Comparison of ENCODE assay signal across 8 cellular contexts in the genomic region with DNA sequence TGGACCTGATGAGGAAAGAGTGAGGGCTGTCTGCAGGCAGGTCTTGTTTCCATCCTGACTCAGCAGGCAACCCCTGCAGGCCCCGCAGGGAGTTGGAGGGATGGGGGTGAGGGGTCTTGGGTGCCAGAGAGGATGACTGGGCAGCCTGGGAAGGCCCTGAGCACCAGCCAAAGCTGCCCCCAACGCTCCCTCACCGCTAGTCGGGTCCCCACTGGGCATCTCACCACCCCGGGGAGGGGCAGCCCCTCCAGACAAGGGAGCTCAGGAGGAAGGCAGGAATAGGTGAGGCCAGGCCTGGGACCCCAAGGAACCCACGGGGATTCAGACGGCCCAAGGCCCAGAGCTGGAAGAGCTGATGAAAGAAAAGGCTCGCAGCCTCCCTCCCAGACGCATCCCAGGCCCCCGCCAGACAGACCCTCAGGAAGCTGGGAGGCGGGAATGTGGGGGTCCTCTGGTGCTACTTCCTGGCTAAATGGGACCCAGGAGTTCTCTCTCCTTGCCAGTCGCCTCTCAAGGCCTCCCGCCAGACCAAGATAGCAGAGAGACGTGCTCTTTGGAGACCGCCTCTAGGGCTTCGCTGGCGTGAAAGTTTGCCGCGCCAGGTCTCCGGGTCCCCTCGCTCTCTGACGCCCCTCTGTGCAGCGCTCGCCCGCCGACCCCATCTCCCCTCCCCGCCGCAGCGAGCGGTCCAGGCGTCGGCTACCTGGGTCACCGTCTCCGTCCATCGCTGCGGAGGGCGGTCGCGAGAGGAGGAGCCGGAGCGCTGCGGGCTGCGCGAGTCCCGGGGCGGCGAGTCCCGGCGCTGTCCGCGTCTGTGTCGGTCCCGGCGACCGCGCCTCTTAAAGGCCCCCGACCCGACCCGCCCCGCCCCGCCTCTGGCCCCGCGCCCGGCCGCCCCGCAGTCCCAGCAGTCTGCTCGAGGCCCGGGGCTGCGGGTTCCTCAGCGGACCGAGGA. TPM values are rescaled to one million over a fixed set of nuclear protein-coding genes. Genes with fewer than 3 reads are reported as not detected.
DNase-seq lines count a peak whose midpoint lies in the region; ATAC-seq and TF ChIP-seq lines count a peak whose summit lies in the region.

FBXO2 (minus strand) TSS at position 814 of the 955 bp plus-strand sequence; CDS start at position 725, 89 bp downstream.

- H3K27ac Mint-ChIP-seq in activated CD8-positive, alpha-beta memory T cell treated with anti-CD3 and anti-CD28 coated beads, Interleukin-2, amount 10 ng/mL, durations not matched to agents 7 days and 5 days, result no peak within 1 kb of the TSS

- H3K9me2 ChIP-seq in MM.1S (replicated peaks; ENCODE audit: insufficient read depth, low read length), result no peaks in the 10 kb centered on the region

- CTCF ChIA-PET in activated CD8-positive, alpha-beta memory T cell treated with anti-CD3 and anti-CD28 coated beads, Interleukin-2, amount 10 ng/mL, durations not matched to agents 7 days and 5 days (lab: Charles Lee), result interaction anchor here (0.5 to 9.6 kb wide), 5 partner anchors 10 to 69 kb away, joined by 3 to 214 read pairs (median 19); partner anchors contain the start of gene FBXO6

- H3K9me3 Mint-ChIP-seq in activated CD8-positive, alpha-beta memory T cell treated with anti-CD3 and anti-CD28 coated beads, Interleukin-2, amount 10 ng/mL, durations not matched to agents 7 days and 5 days (ENCODE audit: low read depth), result no peaks in the 10 kb centered on the region

- H3K4me1 Mint-ChIP-seq in activated CD8-positive, alpha-beta memory T cell treated with anti-CD3 and anti-CD28 coated beads, Interleukin-2, amount 10 ng/mL, durations not matched to agents 7 days and 5 days, result peaks cover 30% of the 10 kb centered on the region

- no peaks in the 10 kb centered on the region; the same call in 1 of the 2 replicates for H3F3A ChIP-seq in MM.1S (ENCODE audit: insufficient read depth, low read length)

- no peak for DNase-seq in activated CD8-positive, alpha-beta memory T cell treated with anti-CD3 and anti-CD28 coated beads, Interleukin-2, amount 10 ng/mL, durations not matched to agents 7 days and 5 days
- no peak for DNase-seq in activated CD8-positive, alpha-beta memory T cell treated with anti-CD3 and anti-CD28 coated beads for 24 hours
- no peak for DNase-seq in MM.1S
- peak; percentile 65 for DNase-seq in lower lobe of right lung
- peak; percentile 53 to 63 for DNase-seq in thyroid gland
- DNase-seq in putamen (ENCODE audit: low spot score), result no peak

- peaks cover 7% of the 10 kb centered on the region for H3K36me3 Mint-ChIP-seq in activated CD8-positive, alpha-beta memory T cell treated with anti-CD3 and anti-CD28 coated beads, Interleukin-2, amount 10 ng/mL, durations not matched to agents 7 days and 5 days

- H3K27me3 ChIP-seq in MM.1S (replicated peaks; ENCODE audit: insufficient read depth, low read length) (no peaks in the 10 kb centered on the region; the same call in 1 of the 2 replicates), lower lobe of right lung (ENCODE audit: low read depth) (peaks cover 11% of the 10 kb centered on the region), thyroid gland (no peaks in the 10 kb centered on the region)

- peak; percentile 6 for ATAC-seq in activated CD8-positive, alpha-beta memory T cell treated with anti-CD3 and anti-CD28 coated beads, Interleukin-2, amount 10 ng/mL, durations not matched to agents 7 days and 5 days
- ATAC-seq in lower lobe of right lung, result peak; percentile 60 to 73
- no peak for ATAC-seq in HG03280 (IDR thresholded peaks at IDR 0.05; ENCODE audit: unreplicated experiment)

- H3K9me3 ChIP-seq in MM.1S (replicated peaks; ENCODE audit: insufficient read depth, low read length) (no peaks in the 10 kb centered on the region), lower lobe of right lung (no peaks in the 10 kb centered on the region), thyroid gland (no peaks in the 10 kb centered on the region)

- TF ChIP-seq POLR2A in thyroid gland (IDR thresholded peaks at IDR 0.05), result peak in 1 of 2 donors; percentile 19

- H3K36me3 ChIP-seq in MM.1S (replicated peaks; ENCODE audit: insufficient read depth, low read length) (no peaks in the 10 kb centered on the region), lower lobe of right lung (peaks cover 4% of the 10 kb centered on the region), thyroid gland (peaks cover 0 to 3% of the 10 kb centered on the region in 2 donors)

- peak within 1 kb of the TSS; percentile 46; the same call in 1 of the 2 replicates for H3K9ac ChIP-seq in MM.1S (ENCODE audit: low read length)

- H3K27ac ChIP-seq in MM.1S (ENCODE audit: low read length) (no peak within 1 kb of the TSS), cingulate gyrus (ENCODE audit: low read depth, low read length) (peak within 1 kb of the TSS; percentile 72), lower lobe of right lung (peak within 1 kb of the TSS; percentile 73), thyroid gland (peak within 1 kb of the TSS; percentile 41 to 68 (median 64))

- H3K79me2 ChIP-seq in MM.1S (ENCODE audit: low read length), result no peaks in the 10 kb centered on the region

- peak within 1 kb of the TSS; percentile 63 for H3K4me3 Mint-ChIP-seq in activated CD8-positive, alpha-beta memory T cell treated with anti-CD3 and anti-CD28 coated beads, Interleukin-2, amount 10 ng/mL, durations not matched to agents 7 days and 5 days

- H4K20me1 ChIP-seq in MM.1S (ENCODE audit: insufficient read depth, low read length), result no peaks in the 10 kb centered on the region

- intact Hi-C loops in lower lobe of right lung (cut with DNase I), result no loop called here
- intact Hi-C loops in thyroid gland (cut with DNase I), result loop anchor here (10.0 kb wide), 1 partner anchor 151 kb away; the partner anchor contains the start of genes CLCN6 and MTHFR

- peak within 1 kb of the TSS; percentile 82 for H3K4me2 ChIP-seq in MM.1S (ENCODE audit: low read depth, low read length)

- no peak for TF ChIP-seq CTCF in MM.1S (IDR thresholded peaks at IDR 0.05; ENCODE audit: low read length)
- no peak for TF ChIP-seq CTCF in lower lobe of right lung (IDR thresholded peaks at IDR 0.05)
- TF ChIP-seq CTCF in thyroid gland (IDR thresholded peaks at IDR 0.05), result no peak

- peak within 1 kb of the TSS; percentile 78 for H3K4me3 ChIP-seq in MM.1S (ENCODE audit: low read length)
- peak within 1 kb of the TSS; percentile 68 for H3K4me3 ChIP-seq in lower lobe of right lung
- H3K4me3 ChIP-seq in thyroid gland (replicated peaks in 1 of 3), result peak within 1 kb of the TSS; percentile 26 to 85 (median 66)

- peak within 1 kb of the TSS; percentile 75 for H2AFZ ChIP-seq in MM.1S (ENCODE audit: low read length)

- WGBS in thyroid gland, 2 donors, result 31 to 78% methylated on average over 12 to 14 of the region's 71 CpGs

- H3K4me1 ChIP-seq in MM.1S (ENCODE audit: low read length), result peaks cover 15% of the 10 kb centered on the region
- H3K4me1 ChIP-seq in lower lobe of right lung, result peaks cover 33% of the 10 kb centered on the region
- H3K4me1 ChIP-seq in thyroid gland, result peaks cover 12 to 28% of the 10 kb centered on the region in 2 donors

- peaks cover 3% of the 10 kb centered on the region for H3K27me3 Mint-ChIP-seq in activated CD8-positive, alpha-beta memory T cell treated with anti-CD3 and anti-CD28 coated beads, Interleukin-2, amount 10 ng/mL, durations not matched to agents 7 days and 5 days

RNA-seq across cellular contexts. Expression of gene FBXO2, which starts in this region (rescaled TPM):
- total RNA-seq in activated CD8-positive, alpha-beta memory T cell treated with anti-CD3 and anti-CD28 coated beads, Interleukin-2, amount 10 ng/mL, durations not matched to agents 7 days and 5 days, result 1 to 10 TPM; 1.8 to 4.6 TPM
- total RNA-seq in lower lobe of right lung, result 13.4 TPM
- 1 to 10 TPM; 4.3 to 9.9 (median 6.7) TPM for total RNA-seq in thyroid gland

Comparison
In these comparisons a context has a peak if more than half of its experiments do, and no peak if none do; other contexts are left out.
1. DNase-seq: peak in lower lobe of right lung (single experiment) and thyroid gland (2 of 2); none in activated CD8-positive, alpha-beta memory T cell treated with anti-CD3 and anti-CD28 coated beads, Interleukin-2, amount 10 ng/mL, durations not matched to agents 7 days and 5 days (single experiment), activated CD8-positive, alpha-beta memory T cell treated with anti-CD3 and anti-CD28 coated beads for 24 hours (single experiment), MM.1S (single experiment) and putamen (single experiment).
2. Peak in every context shown above with its lines, with median percentiles within 50 percentile points of each other: H3K4me3 ChIP-seq.